8 cellular contexts compared by ENCODE assay signal in genomic region chr3:183285828-183286457, GRCh38. TPM values are rescaled to one million over a fixed set of nuclear protein-coding genes. Genes with fewer than 3 reads are reported as not detected.
DNase-seq lines count a peak whose midpoint lies in the region; ATAC-seq and TF ChIP-seq lines count a peak whose summit lies in the region.

No MANE protein-coding gene starts in this region.

- no peaks in the 10 kb centered on the region for H3K9me3 Mint-ChIP-seq in CD8-positive, alpha-beta T cell

- peak; percentile 91 for ATAC-seq in CD8-positive, alpha-beta T cell
- ATAC-seq in GM19467 (IDR thresholded peaks at IDR 0.05; ENCODE audit: unreplicated experiment), result peak; percentile 92
- ATAC-seq in foreskin keratinocyte, result peak; percentile 96

- H3K27ac ChIP-seq in CD8-positive, alpha-beta T cell (ENCODE audit: low read depth, low read length), result peak overlapping the region; percentile 2
- 0 out of 2 replicates have a peak overlapping the region, but pooled peaks have one; percentile 11 for H3K27ac ChIP-seq in HL-60 (replicated peaks)
- H3K27ac ChIP-seq in foreskin keratinocyte, result peak overlapping the region; percentile 91
- peak overlapping the region; percentile 59 to 81 (median 77) for H3K27ac ChIP-seq in transverse colon

- intact Hi-C loops in CD8-positive, alpha-beta T cell (cut with DNase I, micrococcal nuclease), result loop anchor here (1.0 to 5.0 kb wide), 6 partner anchors 32 to 226 kb away; partner anchors contain the start of gene LAMP3 (in 1 of the 2)
- intact Hi-C loops in transverse colon (cut with DNase I; ENCODE audit: low total_unique reads), result no loop called here

- TF ChIP-seq POLR2A in transverse colon (IDR thresholded peaks at IDR 0.05), result no peak

- H3K4me1 Mint-ChIP-seq in CD8-positive, alpha-beta T cell (ENCODE audit: low read depth), result peaks cover 24% of the 10 kb centered on the region

- no peak overlapping the region for H3K4me3 ChIP-seq in CD8-positive, alpha-beta T cell (ENCODE audit: low read depth, low read length)
- H3K4me3 ChIP-seq in HL-60 (replicated peaks; ENCODE audit: insufficient read depth, low read length) (no peak overlapping the region), transverse colon (peak overlapping the region in 1 of 4 donors; percentile 4)

- peak overlapping the region; percentile 58 for H3K4me3 Mint-ChIP-seq in CD8-positive, alpha-beta T cell

- H3K27me3 Mint-ChIP-seq in CD8-positive, alpha-beta T cell (ENCODE audit: low read depth), result no peaks in the 10 kb centered on the region

- DNase-seq in CD8-positive, alpha-beta T cell, result peak; percentile 78 to 97 (median 83)
- peak; percentile 56 to 87 for DNase-seq in HL-60 (ENCODE audit: low read depth in 1 of 2, low spot score in 1 of 2)
- DNase-seq in RPMI8226, result peak; percentile 94
- DNase-seq in activated effector memory CD4-positive, alpha-beta T cell treated with anti-CD3 and anti-CD28 coated beads, Interleukin-2, amount 50 U/mL, for 16 hours, result peak; percentile 97
- DNase-seq in foreskin keratinocyte, result peak; percentile 97 to 98
- DNase-seq in pons (ENCODE audit: low spot score), result peak; percentile 85
- DNase-seq in transverse colon, result peak; percentile 91

- H3K27me3 ChIP-seq in CD8-positive, alpha-beta T cell (ENCODE audit: insufficient read depth, low read length), result no peaks in the 10 kb centered on the region
- H3K27me3 ChIP-seq in HL-60 (ENCODE audit: insufficient read depth, poor library complexity, severe bottlenecking), result no peaks in the 10 kb centered on the region
- H3K27me3 ChIP-seq in foreskin keratinocyte, result no peaks in the 10 kb centered on the region
- H3K27me3 ChIP-seq in transverse colon, result no peaks in the 10 kb centered on the region

- CTCF ChIA-PET in CD8-positive, alpha-beta T cell (lab: Charles Lee), result interaction anchor here (0.6 to 1.9 kb wide), 4 partner anchors 21 to 1255 kb away, joined by 3 to 6 read pairs (median 3); no protein-coding TSS in a partner anchor

- in situ Hi-C loops in transverse colon (cut with MboI; ENCODE audit: low pct_ligation_motif_present in 1 of 4, low pct_unique_long_range_greater_than_20kb in 1 of 4, low sequenced_read_pairs in 3 of 4), result no loop called here

- peaks cover 9% of the 10 kb centered on the region for H3K4me1 ChIP-seq in CD8-positive, alpha-beta T cell (ENCODE audit: insufficient read depth, low read length)
- peaks cover 24% of the 10 kb centered on the region for H3K4me1 ChIP-seq in foreskin keratinocyte
- H3K4me1 ChIP-seq in transverse colon, result peaks cover 7 to 22% (median 12%) of the 10 kb centered on the region in 4 donors

- H3K36me3 ChIP-seq in CD8-positive, alpha-beta T cell (ENCODE audit: insufficient read depth, low read length), result no peaks in the 10 kb centered on the region
- H3K36me3 ChIP-seq in transverse colon, result no peaks in the 10 kb centered on the region

- WGBS in transverse colon (ENCODE audit: low coverage in 1 of 2), 2 donors, result 16 to 20% methylated on average over 3 to 10 of the region's 10 CpGs

- peak overlapping the region; percentile 95 for H3K27ac Mint-ChIP-seq in CD8-positive, alpha-beta T cell

- peak; percentile 58 for TF ChIP-seq EP300 in transverse colon (IDR thresholded peaks at IDR 0.05; ENCODE audit: low read depth)

- no peaks in the 10 kb centered on the region for H3K36me3 Mint-ChIP-seq in CD8-positive, alpha-beta T cell

- TF ChIP-seq CTCF in CD8-positive, alpha-beta T cell (IDR thresholded peaks at IDR 0.05), result no peak
- TF ChIP-seq CTCF in HL-60 (IDR thresholded peaks at IDR 0.05; ENCODE audit: insufficient read depth, low read length) (no peak), foreskin keratinocyte (conservative IDR thresholded peaks at IDR 0.05) (no peak), transverse colon (IDR thresholded peaks at IDR 0.05) (no peak)

- POLR2A ChIA-PET in CD8-positive, alpha-beta T cell (lab: Charles Lee), result no interaction called here

- H3K9me3 ChIP-seq in CD8-positive, alpha-beta T cell (ENCODE audit: low read length), result no peaks in the 10 kb centered on the region
- no peaks in the 10 kb centered on the region for H3K9me3 ChIP-seq in transverse colon

RNA-seq across cellular contexts. Expression of gene B3GNT5, which starts 32.9 kb away (rescaled TPM):
- 1 to 10 TPM; 1.1 to 1.2 TPM for total RNA-seq in CD8-positive, alpha-beta T cell
- 58.1 and 59.8 TPM in 2 replicates for total RNA-seq in foreskin keratinocyte
- polyA plus RNA-seq in foreskin keratinocyte, result 17.6 and 20.1 TPM in 2 replicates
- 10 to 100 TPM in 3 of 4 donors, 1 to 10 TPM in 1; 6.0 to 46.3 (median 39.9) TPM for total RNA-seq in transverse colon

Comparison
In these comparisons a context has a peak if more than half of its experiments do, and no peak if none do; other contexts are left out.
1. H3K27ac ChIP-seq: peak in every context shown above with its lines; median percentile 91 in foreskin keratinocyte; 77 in transverse colon; 11 in HL-60; 2 in CD8-positive, alpha-beta T cell.